ENCODE assay signal across 1 cellular context in genomic region chr3:151156618-151157216, GRCh38.
TF ChIP-seq lines count a peak whose summit lies in the region.

No MANE protein-coding gene starts in this region.

TF ChIP-seq in HCT116, 20 proteins besides CTCF, POLR2A, EP300 and RAD21 (continued from another document):
- TF ChIP-seq REST (IDR thresholded peaks at IDR 0.05; ENCODE audit: low read depth) (no peak), SIN3A (IDR thresholded peaks at IDR 0.05; ENCODE audit: low read depth) (no peak), ZFX (IDR thresholded peaks at IDR 0.05) (no peak)
